In the genomic region with DNA sequence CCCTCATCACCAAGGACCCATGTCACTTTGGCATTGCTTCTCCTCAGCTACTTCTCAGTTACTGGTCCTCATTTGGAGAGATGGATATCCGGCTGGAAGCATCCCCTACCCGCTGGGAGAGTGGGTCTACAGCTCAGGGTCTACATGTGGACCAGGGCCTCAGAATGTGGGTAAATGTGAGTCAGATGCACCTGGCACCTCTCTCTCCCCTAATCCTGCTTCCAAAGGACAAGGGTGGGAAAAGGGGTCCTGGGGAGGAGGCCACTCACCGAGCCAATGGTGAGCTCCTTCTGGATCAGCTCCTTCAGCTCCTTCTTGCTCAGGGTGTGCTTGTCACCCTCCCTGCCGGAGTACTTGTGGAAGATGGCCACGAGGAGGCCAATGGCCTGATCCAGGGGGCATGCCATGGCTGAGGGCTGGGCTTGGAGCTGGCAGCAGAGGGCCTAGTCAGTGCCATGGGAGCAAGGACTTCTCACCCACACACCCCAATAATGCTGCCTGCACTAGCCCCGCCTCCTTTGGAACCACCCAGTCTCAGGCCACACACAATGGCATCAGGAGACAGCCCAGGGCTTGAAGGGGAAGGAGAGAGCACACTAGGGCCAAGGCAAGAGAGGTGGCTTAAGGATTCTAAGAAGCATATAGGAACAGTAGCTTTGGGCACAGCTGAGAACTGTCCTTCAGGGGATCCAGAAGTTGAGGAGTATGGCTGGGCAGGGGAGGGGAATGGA, we compare ENCODE assay signal across 9 cellular contexts. TPM values are rescaled to one million over a fixed set of nuclear protein-coding genes. Genes with fewer than 3 reads are reported as not detected.
DNase-seq lines count a peak whose midpoint lies in the region; ATAC-seq and TF ChIP-seq lines count a peak whose summit lies in the region.
"Had no signal": no experiment of that assay in that cellular context is flagged by ENCODE, and none has a peak within 500 bp of the region (broad histone marks: within the 10 kb centered on the region; RNA-seq: fewer than 3 reads in every experiment).

No MANE protein-coding gene starts in this region.

- intact Hi-C loops in body of pancreas (cut with DNase I): no loop called here
- intact Hi-C loops in OCI-LY7 (cut with micrococcal nuclease; ENCODE audit: unreplicated experiment): no loop called here

- TF ChIP-seq POLR2A in GM18505 (IDR thresholded peaks at IDR 0.05; ENCODE audit: borderline replicate concordance, extremely low read depth, insufficient read depth, insufficient read length) (peak; percentile 2), body of pancreas (IDR thresholded peaks at IDR 0.05) (no peak)

- no peaks in the 10 kb centered on the region for H3K9me3 Mint-ChIP-seq in immature natural killer cell

- no peaks in the 10 kb centered on the region for H3K36me3 ChIP-seq in OCI-LY3 (replicated peaks; ENCODE audit: low read depth, low read length)
- no peaks in the 10 kb centered on the region for H3K36me3 ChIP-seq in body of pancreas (replicated peaks in 1 of 2; ENCODE audit: insufficient read depth in 1 of 2, low read depth in 2 of 2)
- H3K36me3 ChIP-seq in OCI-LY7 (ENCODE audit: insufficient read depth, low read length): no peaks in the 10 kb centered on the region

- no peaks in the 10 kb centered on the region for H3K27me3 ChIP-seq in OCI-LY3 (ENCODE audit: low read depth, low read length)
- H3K27me3 ChIP-seq in body of pancreas: no peaks in the 10 kb centered on the region

- H4K20me1 ChIP-seq in OCI-LY3 (ENCODE audit: insufficient read depth, low read length) (no peaks in the 10 kb centered on the region), OCI-LY7 (ENCODE audit: insufficient read depth, low read length) (no peaks in the 10 kb centered on the region)

- no peak for ATAC-seq in GM18505 (IDR thresholded peaks at IDR 0.05; ENCODE audit: unreplicated experiment)
- ATAC-seq in body of pancreas: peak; percentile 30
- no peak for ATAC-seq in GM21423 (IDR thresholded peaks at IDR 0.05; ENCODE audit: unreplicated experiment)

- peaks cover 71 to 74% of the 10 kb centered on the region in 2 donors for H3K4me1 Mint-ChIP-seq in immature natural killer cell

- no TSS peak for BruUV-seq in OCI-LY7 (replicated peaks; lab: Mats Ljungman, UMichigan)

- no peaks in the 10 kb centered on the region for H3K9me2 ChIP-seq in OCI-LY7 (ENCODE audit: insufficient read depth, low read length)

- H3K27ac ChIP-seq in OCI-LY3 (ENCODE audit: low read length) (peak overlapping the region; percentile 30), body of pancreas (peak overlapping the region; percentile 77 to 88 (median 86)), OCI-LY7 (ENCODE audit: low read depth, low read length, poor library complexity, severe bottlenecking) (no peak overlapping the region)

- DNase-seq in body of pancreas (peak in 3 of 4 donors; percentile 42 to 57 (median 47)), immature natural killer cell (peak; percentile 29 to 53 (median 32)), DMS 273 treated with DMSO at 0.1 percent for 48 hours (lab: John Stamatoyannopoulos, UW) (no peak), OCI-LY7 (ENCODE audit: low spot score) (no peak)
- peak; percentile 39 for DNase-seq in stimulated activated CD4-positive, alpha-beta T cell treated with anti-CD3 and anti-CD28 coated beads, Interleukin-4, amount 100 ng/mL, for 1 hour

- H3K4me2 ChIP-seq in OCI-LY3 (ENCODE audit: low read length) (peak overlapping the region; percentile 100), OCI-LY7 (ENCODE audit: low read length) (no peak overlapping the region)

- POLR2A ChIA-PET in OCI-LY7 (lab: Charles Lee): no interaction called here

- WGBS in body of pancreas, 2 donors: 77 to 82% methylated on average over 3 to 6 of the region's 6 CpGs

- peaks cover 13 to 21% (median 14%) of the 10 kb centered on the region in 3 donors for H3K27me3 Mint-ChIP-seq in immature natural killer cell (ENCODE audit: low read depth in 3 of 3)

- peak overlapping the region; percentile 87 for H3K9ac ChIP-seq in OCI-LY3 (ENCODE audit: low read length)

- peak overlapping the region; percentile 57 for H2AFZ ChIP-seq in OCI-LY3 (ENCODE audit: low read depth, low read length)
- no peak overlapping the region for H2AFZ ChIP-seq in OCI-LY7 (ENCODE audit: low read length)

- H3K36me3 Mint-ChIP-seq in immature natural killer cell: peaks cover 0 to 8% (median 8%) of the 10 kb centered on the region in 3 donors

- H3K4me1 ChIP-seq in OCI-LY3 (ENCODE audit: low read length) (peaks cover 29% of the 10 kb centered on the region), body of pancreas (peaks cover 45% of the 10 kb centered on the region), OCI-LY7 (ENCODE audit: insufficient read depth, low read length, poor library complexity, severe bottlenecking) (no peaks in the 10 kb centered on the region)

- H3K4me3 ChIP-seq in OCI-LY3 (ENCODE audit: low read length) (peak overlapping the region; percentile 83), body of pancreas (peak overlapping the region in 1 of 2 donors; percentile 23), OCI-LY7 (ENCODE audit: low read depth, low read length, poor library complexity, severe bottlenecking) (no peak overlapping the region)

- H3K9me3 ChIP-seq in OCI-LY3 (ENCODE audit: insufficient read depth, low read length) (no peaks in the 10 kb centered on the region), body of pancreas (no peaks in the 10 kb centered on the region), OCI-LY7 (ENCODE audit: low read length) (no peaks in the 10 kb centered on the region)

- H3K4me3 Mint-ChIP-seq in immature natural killer cell: peak overlapping the region; percentile 83 to 97 (median 90)

- peak overlapping the region; percentile 96 to 99 (median 98) for H3K27ac Mint-ChIP-seq in immature natural killer cell

- CTCF ChIA-PET in OCI-LY7 (lab: Charles Lee; ENCODE audit: unreplicated experiment): no interaction called here

- H3K79me2 ChIP-seq in OCI-LY3 (ENCODE audit: low read length): 0 out of 2 replicates have a peak, but pooled peaks cover 2% of the 10 kb centered on the region
- no peaks in the 10 kb centered on the region for H3K79me2 ChIP-seq in OCI-LY7 (ENCODE audit: insufficient read depth, low read depth, low read length)

- TF ChIP-seq CTCF in OCI-LY3 (IDR thresholded peaks at IDR 0.05; ENCODE audit: low read depth, low read length) (no peak), body of pancreas (IDR thresholded peaks at IDR 0.05) (no peak), OCI-LY7 (conservative IDR thresholded peaks at IDR 0.05; ENCODE audit: low read length) (no peak)

RNA-seq across cellular contexts. Expression of gene S100A6, which starts 0.7 kb away (rescaled TPM):
- total RNA-seq in body of pancreas (10 to 100 TPM; 54.7 to 58.9 TPM), OCI-LY7 (2022) (not detected in 2 replicates)
- 100 to 1,000 TPM; 472 to 828 (median 543) TPM for polyA plus RNA-seq in immature natural killer cell
- not detected in 2 replicates for total RNA-seq in OCI-LY7 (2014; rRNA removed; shearing (Covaris generic))

RNA-seq across cellular contexts. Expression of gene S100A5, which starts 5.6 kb away (rescaled TPM):
- total RNA-seq in body of pancreas (not detected), OCI-LY7 (2022) (not detected in 2 replicates)
- under 1 TPM in 1 of 3 donors, not detected in 2; 0.68 TPM for polyA plus RNA-seq in immature natural killer cell
- total RNA-seq in OCI-LY7 (2014; rRNA removed; shearing (Covaris generic)): not detected in 2 replicates

RNA-seq across cellular contexts. Expression of gene S100A4, which starts 10.5 kb away (rescaled TPM):
- 10 to 100 TPM; 49.5 to 81.7 TPM for total RNA-seq in body of pancreas
- 1,000 to 10,000 TPM; 1,846 to 2,303 (median 2,006) TPM for polyA plus RNA-seq in immature natural killer cell
- 1.6 and 3.6 TPM in 2 replicates for total RNA-seq in OCI-LY7 (2014; rRNA removed; shearing (Covaris generic))
- total RNA-seq in OCI-LY7 (2022): 0.53 and 1.9 TPM in 2 replicates

RNA-seq across cellular contexts. Expression of gene S100A3, which starts 14.0 kb away (rescaled TPM):
- total RNA-seq in body of pancreas (not detected), OCI-LY7 (2022) (not detected in 2 replicates)
- polyA plus RNA-seq in immature natural killer cell: not detected
- total RNA-seq in OCI-LY7 (2014; rRNA removed; shearing (Covaris generic)): not detected in 2 replicates
- total RNA-seq: T-helper 1 cell treated with Interleukin-12 subunit alpha and Interleukin-12 subunit beta and Interleukin-4 antibody, amounts not matched to agents 30 ng/mL and 1 ng/mL, for 36 hours had no signal

RNA-seq across cellular contexts. Expression of gene S100A2, which starts 30.5 kb away (rescaled TPM):
- not detected for total RNA-seq in body of pancreas
- polyA plus RNA-seq in immature natural killer cell: under 1 TPM in 1 of 3 donors, not detected in 2; 0.83 TPM
- total RNA-seq in OCI-LY7 (2014; rRNA removed; shearing (Covaris generic)): not detected in 2 replicates
- 1.4 TPM in 1 of 2 replicates, not detected in the other for total RNA-seq in OCI-LY7 (2022)

Comparison
In these comparisons a context has a peak if more than half of its experiments do, and no peak if none do; other contexts are left out.
1. DNase-seq: peak in body of pancreas (3 of 4), immature natural killer cell (3 of 3) and stimulated activated CD4-positive, alpha-beta T cell treated with anti-CD3 and anti-CD28 coated beads, Interleukin-4, amount 100 ng/mL, for 1 hour (single experiment); none in DMS 273 treated with DMSO at 0.1 percent for 48 hours (single experiment) and OCI-LY7 (single experiment).
2. RNA of gene S100A6, which starts 0.7 kb away (total RNA-seq): 54.7 to 58.9 TPM in body of pancreas; not detected in OCI-LY7; every median in the first group is over 10 times any median in the second.
3. RNA of gene S100A4, which starts 10.5 kb away (total RNA-seq): 49.5 to 81.7 TPM in body of pancreas; 0.53 to 3.6 TPM in OCI-LY7; every median in the first group is over 10 times any median in the second.